ENCODE assay signal across 8 cellular contexts in genomic region chr6:153002613-153003293, GRCh38. TPM values are rescaled to one million over a fixed set of nuclear protein-coding genes. Genes with fewer than 3 reads are reported as not detected.
DNase-seq lines count a peak whose midpoint lies in the region; ATAC-seq and TF ChIP-seq lines count a peak whose summit lies in the region.

Gene MTRF1L, minus strand, starts transcription at chr6:153002709. Its CDS starts 24 bp downstream, at chr6:153002685.

- peak within 1 kb of the TSS; percentile 70 to 79 for H3K27ac ChIP-seq in mucosa of rectum (ENCODE audit: low read depth in 2 of 2, low read length in 2 of 2)

- H3K27me3 ChIP-seq in mucosa of rectum (ENCODE audit: control insufficient read depth in 2 of 2, insufficient read depth in 2 of 2, low read length in 2 of 2), result no peaks in the 10 kb centered on the region

- no peak for TF ChIP-seq RAD21 in Ishikawa (IDR thresholded peaks at IDR 0.05; ENCODE audit: low read depth)

- H3K4me3 Mint-ChIP-seq in activated T-cell treated with anti-CD3 and anti-CD28 coated beads, Interleukin-2, amount 50 U/mL, for 24 hours, result peak within 1 kb of the TSS; percentile 100

- peaks cover 41% of the 10 kb centered on the region for H3K4me1 Mint-ChIP-seq in activated T-cell treated with anti-CD3 and anti-CD28 coated beads, Interleukin-2, amount 50 U/mL, for 24 hours (ENCODE audit: low read depth)

- 0 out of 2 replicates have a peak, but pooled peaks have one; percentile 17 for TF ChIP-seq EP300 in Ishikawa (IDR thresholded peaks at IDR 0.05; ENCODE audit: borderline replicate concordance)

- peaks cover 11 to 12% of the 10 kb centered on the region in 2 donors for H3K4me1 ChIP-seq in mucosa of rectum (ENCODE audit: control insufficient read depth in 2 of 2, insufficient read depth in 2 of 2, low read length in 2 of 2)

- H3K9ac ChIP-seq in mucosa of rectum (ENCODE audit: low read depth in 1 of 2, low read length in 2 of 2), result peak within 1 kb of the TSS; percentile 61 to 92

- H3K36me3 ChIP-seq in mucosa of rectum (ENCODE audit: control insufficient read depth in 2 of 2, insufficient read depth in 2 of 2, low read length in 2 of 2), result peaks cover 0 to under 1% of the 10 kb centered on the region in 2 donors

- peak within 1 kb of the TSS; percentile 99 for H3K27ac Mint-ChIP-seq in activated T-cell treated with anti-CD3 and anti-CD28 coated beads, Interleukin-2, amount 50 U/mL, for 24 hours

- no peaks in the 10 kb centered on the region for H3K27me3 Mint-ChIP-seq in activated T-cell treated with anti-CD3 and anti-CD28 coated beads, Interleukin-2, amount 50 U/mL, for 24 hours

- peaks cover 47% of the 10 kb centered on the region for H3K36me3 Mint-ChIP-seq in activated T-cell treated with anti-CD3 and anti-CD28 coated beads, Interleukin-2, amount 50 U/mL, for 24 hours (ENCODE audit: low read depth)

- no peaks in the 10 kb centered on the region for H3K9me3 Mint-ChIP-seq in activated T-cell treated with anti-CD3 and anti-CD28 coated beads, Interleukin-2, amount 50 U/mL, for 24 hours

- peak; percentile 95 for DNase-seq in DMS153 (lab: John Stamatoyannopoulos, UW)
- DNase-seq in activated T-cell treated with anti-CD3 and anti-CD28 coated beads, Interleukin-2, amount 50 U/mL, for 24 hours, result peak; percentile 89
- DNase-seq in erythroblast (lab: John Stamatoyannopoulos, UW), result peak; percentile 93 to 94
- peak; percentile 92 for DNase-seq in stimulated activated CD8-positive, alpha-beta memory T cell treated with anti-CD3 and anti-CD28 coated beads, Interleukin-4, amount 100 ng/mL, for 48 hours

- ATAC-seq in GM21576 (IDR thresholded peaks at IDR 0.05; ENCODE audit: unreplicated experiment), result peak; percentile 91

- H3K9me3 ChIP-seq in mucosa of rectum (ENCODE audit: control insufficient read depth in 2 of 2, low read length in 2 of 2), result no peaks in the 10 kb centered on the region

- H3K4me3 ChIP-seq in mucosa of rectum (ENCODE audit: low read length in 2 of 2), result peak within 1 kb of the TSS; percentile 73 to 98

- TF ChIP-seq POLR2A in erythroblast (IDR thresholded peaks at IDR 0.05; ENCODE audit: low read length), result peak; percentile 84

TF ChIP-seq in Ishikawa, 13 proteins besides CTCF, POLR2A, EP300 and RAD21:
- TF ChIP-seq CREB1 (IDR thresholded peaks at IDR 0.05; ENCODE audit: low read depth) (no peak), TEAD4 (IDR thresholded peaks at IDR 0.05) (no peak), MAX (IDR thresholded peaks at IDR 0.05) (0 out of 2 replicates have a peak, but pooled peaks have one; percentile 16), YY1 (IDR thresholded peaks at IDR 0.05; ENCODE audit: low read depth) (no peak), EGR1 (IDR thresholded peaks at IDR 0.05) (no peak), CEBPB (IDR thresholded peaks at IDR 0.05) (no peak), TAF1 (IDR thresholded peaks at IDR 0.05; ENCODE audit: low read depth) (peak; percentile 45), REST (IDR thresholded peaks at IDR 0.05; ENCODE audit: low read depth) (no peak), ZBTB7A (IDR thresholded peaks at IDR 0.05; ENCODE audit: low read depth) (no peak), FOXM1 (IDR thresholded peaks at IDR 0.05; ENCODE audit: borderline replicate concordance, low read depth) (peak; percentile 39; the same call in 1 of the 2 replicates), NFIC (IDR thresholded peaks at IDR 0.05) (no peak), USF1 (IDR thresholded peaks at IDR 0.05) (no peak), TCF12 (IDR thresholded peaks at IDR 0.05; ENCODE audit: low read depth) (no peak)
TF ChIP-seq in Ishikawa: peak in this region for 3.

TF ChIP-seq in PFSK-1, 5 proteins besides CTCF, POLR2A, EP300 and RAD21:
- TF ChIP-seq FOXP2 (optimal IDR thresholded peaks at IDR 0.05; ENCODE audit: borderline replicate concordance, extremely low read depth, extremely low read length, insufficient read depth) (no peak), SIN3A (IDR thresholded peaks at IDR 0.05; ENCODE audit: borderline replicate concordance, insufficient read depth, low read length) (peak; percentile 86; the same call in 1 of the 2 replicates), TAF1 (IDR thresholded peaks at IDR 0.05; ENCODE audit: borderline replicate concordance, insufficient read depth, low read length) (peak; percentile 70; the same call in 1 of the 2 replicates), REST (IDR thresholded peaks at IDR 0.05; ENCODE audit: insufficient read depth in 1 of 2, low read depth in 2 of 2, low read length in 2 of 2) (no peak), POLR2AphosphoS5 (IDR thresholded peaks at IDR 0.05; ENCODE audit: low read depth, low read length) (0 out of 2 replicates have a peak, but pooled peaks have one; percentile 52)

RNA-seq across cellular contexts. Expression of gene MTRF1L, which starts in this region (rescaled TPM):
- 11.5 TPM for polyA plus RNA-seq in PFSK-1 (2012; ENCODE audit: insufficient read length, low read depth)

Comparison
In these comparisons a context has a peak if more than half of its experiments do, and no peak if none do; other contexts are left out.
1. Peak in every context shown above with its lines: DNase-seq, ATAC-seq, H3K4me3 ChIP-seq and H3K27ac ChIP-seq.